In genomic region chr17:77319211-77320031, GRCh38 we compare ENCODE assay signal across 8 cellular contexts.
DNase-seq lines count a peak whose midpoint lies in the region; ATAC-seq and TF ChIP-seq lines count a peak whose summit lies in the region.

No MANE protein-coding gene starts in this region.

- ATAC-seq in HG03095 (IDR thresholded peaks at IDR 0.05; ENCODE audit: unreplicated experiment) (peak; percentile 40), left lobe of liver (peak; percentile 26), GM18858 (IDR thresholded peaks at IDR 0.05; ENCODE audit: unreplicated experiment) (no peak), GM18861 (IDR thresholded peaks at IDR 0.05; ENCODE audit: unreplicated experiment) (no peak)

- intact Hi-C loops in breast epithelium (cut with DNase I; ENCODE audit: low total_unique reads), result loop anchor here (1.0 to 10.0 kb wide), 2 partner anchors 34 to 105 kb away; no protein-coding TSS in a partner anchor

- H3K27me3 ChIP-seq in DOHH2 (ENCODE audit: control insufficient read depth, low read length), result no peaks in the 10 kb centered on the region
- H3K27me3 ChIP-seq in breast epithelium, result no peaks in the 10 kb centered on the region

- peaks cover 9% of the 10 kb centered on the region for H3F3A ChIP-seq in DOHH2 (ENCODE audit: control insufficient read depth, insufficient read depth)

- TF ChIP-seq POLR2A in breast epithelium (IDR thresholded peaks at IDR 0.05), result peak; percentile 62

- H3K9me3 ChIP-seq in DOHH2 (ENCODE audit: control insufficient read depth, insufficient read depth, low read length) (no peaks in the 10 kb centered on the region), breast epithelium (no peaks in the 10 kb centered on the region)

- TF ChIP-seq CTCF in DOHH2 (IDR thresholded peaks at IDR 0.05; ENCODE audit: low read depth, low read length, poor library complexity, severe bottlenecking), result no peak
- peak in 1 of 3 donors; percentile 10 for TF ChIP-seq CTCF in breast epithelium (IDR thresholded peaks at IDR 0.05)

- H3K79me2 ChIP-seq in DOHH2 (ENCODE audit: control insufficient read depth, low read length), result peaks cover 10% of the 10 kb centered on the region

- no peaks in the 10 kb centered on the region for H3K36me3 ChIP-seq in DOHH2 (ENCODE audit: control insufficient read depth, low read length)
- no peaks in the 10 kb centered on the region for H3K36me3 ChIP-seq in breast epithelium

- H3K4me2 ChIP-seq in DOHH2 (ENCODE audit: low read length), result peak overlapping the region; percentile 63

- H3K4me3 ChIP-seq in DOHH2 (ENCODE audit: low read length), result peak overlapping the region; percentile 41
- H3K4me3 ChIP-seq in breast epithelium, result peak overlapping the region; percentile 53 to 79 (median 57)

- 0 out of 2 replicates have a peak, but pooled peaks cover 11% of the 10 kb centered on the region for H4K20me1 ChIP-seq in DOHH2 (ENCODE audit: control insufficient read depth, insufficient read depth, low read depth, low read length)

- DNase-seq in T-helper 1 cell (peak; percentile 38 to 57 (median 56)), breast epithelium (ENCODE audit: low spot score in 2 of 2) (peak; percentile 92 to 94), left lobe of liver (ENCODE audit: low spot score) (no peak)
- peak in 2 of 3 donors; percentile 44 to 47 for DNase-seq in stimulated activated CD4-positive, alpha-beta T cell treated with anti-CD3 and anti-CD28 coated beads, TNF-alpha, amount 100 ng/mL, for 1 hour (ENCODE audit: low read depth in 3 of 3, low spot score in 1 of 3)

- H3K9me2 ChIP-seq in DOHH2 (replicated peaks; ENCODE audit: control insufficient read depth, low read length), result no peaks in the 10 kb centered on the region

- H3K27ac ChIP-seq in DOHH2 (ENCODE audit: low read depth, low read length) (no peak overlapping the region), breast epithelium (peak overlapping the region; percentile 99 to 100)

- peaks cover 73% of the 10 kb centered on the region for H3K4me1 ChIP-seq in DOHH2 (ENCODE audit: control insufficient read depth, low read length)
- peaks cover 38 to 40% of the 10 kb centered on the region in 2 donors for H3K4me1 ChIP-seq in breast epithelium

Comparison
In these comparisons a context has a peak if more than half of its experiments do, and no peak if none do; other contexts are left out.
1. ATAC-seq: peak in HG03095 (single experiment) and left lobe of liver (single experiment); none in GM18858 (single experiment) and GM18861 (single experiment).